1 cellular context compared by ENCODE assay signal in the genomic region with DNA sequence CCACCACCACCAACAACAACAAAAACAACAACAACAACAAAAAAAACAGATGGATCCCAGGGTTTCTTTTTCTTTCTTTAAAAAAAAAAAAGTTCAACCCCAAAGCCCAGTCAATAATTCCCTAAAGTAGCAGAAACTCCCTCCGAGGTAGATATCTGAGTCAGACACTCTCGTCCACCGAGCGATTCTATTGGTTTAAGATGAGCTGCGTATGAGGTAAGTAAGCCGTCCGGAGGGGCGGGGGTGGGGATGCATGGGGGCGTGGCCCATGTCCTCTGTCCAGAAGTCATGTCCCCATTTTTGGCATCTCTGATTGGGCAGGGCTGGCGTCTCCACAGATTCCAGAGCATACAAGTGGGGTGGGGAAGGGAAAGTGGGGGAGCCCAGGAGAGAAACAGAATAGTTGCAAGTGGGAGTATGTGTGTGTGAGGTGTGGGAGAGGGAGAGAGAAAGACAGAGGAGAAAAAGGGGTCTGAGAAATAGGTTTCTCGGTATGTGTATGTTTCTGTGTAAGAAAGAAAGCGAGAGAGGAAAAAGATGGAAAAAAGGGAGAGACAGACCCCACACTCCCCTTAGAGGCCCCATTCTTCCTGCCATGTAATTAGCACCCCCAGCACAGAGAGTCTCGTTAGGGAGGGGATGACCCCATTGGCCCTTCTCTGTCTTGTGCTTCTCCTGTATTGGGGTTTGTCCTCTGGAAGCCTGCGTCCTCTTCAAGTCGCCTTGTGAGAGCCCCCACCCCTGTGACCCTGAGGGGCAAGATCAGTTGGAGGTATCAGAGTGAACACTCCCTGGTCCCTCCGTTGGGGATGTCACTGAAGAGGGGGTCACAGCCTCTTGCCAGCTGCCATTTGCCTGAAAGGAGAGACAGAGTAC.
TF ChIP-seq lines count a peak whose summit lies in the region.

No MANE protein-coding gene starts in this region.

TF ChIP-seq in GM12878, 131 proteins besides CTCF, POLR2A, EP300 and RAD21:
- peak; percentile 17; the same call in 1 of the 2 replicates for TF ChIP-seq ATF7 (IDR thresholded peaks at IDR 0.05; ENCODE audit: low read depth)
- peak; percentile 67 for TF ChIP-seq HDGF (IDR thresholded peaks at IDR 0.05)
- peak; percentile 42; the same call in 1 of the 2 replicates for TF ChIP-seq CREB1 (IDR thresholded peaks at IDR 0.05; ENCODE audit: low read depth)
- peak in 1 of 2 experiments; percentile 38; a peak in 1 of 3 replicates for TF ChIP-seq EGR1 (IDR thresholded peaks at IDR 0.05; ENCODE audit: borderline replicate concordance in 1 of 2, low read depth in 2 of 2, low read length in 2 of 2)
- TF ChIP-seq ZNF384 (IDR thresholded peaks at IDR 0.05; ENCODE audit: borderline replicate concordance, low read depth, low read length), result 0 out of 2 replicates have a peak, but pooled peaks have one; percentile 41
